In the genomic region with DNA sequence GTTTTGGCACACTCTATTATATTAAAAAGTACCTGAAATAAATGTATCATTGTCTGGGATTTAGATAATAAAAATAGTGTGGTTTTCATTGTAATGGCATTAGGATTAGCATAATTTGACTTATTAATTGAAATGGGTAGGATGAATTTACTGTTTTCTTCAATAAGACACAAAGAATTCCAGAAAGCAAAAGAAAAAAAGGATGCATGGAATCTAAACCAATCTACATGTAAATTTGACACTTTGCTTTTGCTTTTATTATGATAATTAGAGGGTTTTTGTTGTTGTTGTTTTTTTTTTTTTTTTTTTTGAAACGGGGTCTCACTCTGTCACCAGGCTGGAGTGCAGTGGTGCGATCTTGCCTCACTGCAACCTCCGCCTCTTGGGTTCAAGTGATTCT, we compare ENCODE assay signal across 1 cellular context.
TF ChIP-seq lines count a peak whose summit lies in the region.

No MANE protein-coding gene starts in this region.

TF ChIP-seq in WTC11, 78 proteins besides CTCF, POLR2A, EP300 and RAD21 (continued from another document):
- TF ChIP-seq, protein P1, sequence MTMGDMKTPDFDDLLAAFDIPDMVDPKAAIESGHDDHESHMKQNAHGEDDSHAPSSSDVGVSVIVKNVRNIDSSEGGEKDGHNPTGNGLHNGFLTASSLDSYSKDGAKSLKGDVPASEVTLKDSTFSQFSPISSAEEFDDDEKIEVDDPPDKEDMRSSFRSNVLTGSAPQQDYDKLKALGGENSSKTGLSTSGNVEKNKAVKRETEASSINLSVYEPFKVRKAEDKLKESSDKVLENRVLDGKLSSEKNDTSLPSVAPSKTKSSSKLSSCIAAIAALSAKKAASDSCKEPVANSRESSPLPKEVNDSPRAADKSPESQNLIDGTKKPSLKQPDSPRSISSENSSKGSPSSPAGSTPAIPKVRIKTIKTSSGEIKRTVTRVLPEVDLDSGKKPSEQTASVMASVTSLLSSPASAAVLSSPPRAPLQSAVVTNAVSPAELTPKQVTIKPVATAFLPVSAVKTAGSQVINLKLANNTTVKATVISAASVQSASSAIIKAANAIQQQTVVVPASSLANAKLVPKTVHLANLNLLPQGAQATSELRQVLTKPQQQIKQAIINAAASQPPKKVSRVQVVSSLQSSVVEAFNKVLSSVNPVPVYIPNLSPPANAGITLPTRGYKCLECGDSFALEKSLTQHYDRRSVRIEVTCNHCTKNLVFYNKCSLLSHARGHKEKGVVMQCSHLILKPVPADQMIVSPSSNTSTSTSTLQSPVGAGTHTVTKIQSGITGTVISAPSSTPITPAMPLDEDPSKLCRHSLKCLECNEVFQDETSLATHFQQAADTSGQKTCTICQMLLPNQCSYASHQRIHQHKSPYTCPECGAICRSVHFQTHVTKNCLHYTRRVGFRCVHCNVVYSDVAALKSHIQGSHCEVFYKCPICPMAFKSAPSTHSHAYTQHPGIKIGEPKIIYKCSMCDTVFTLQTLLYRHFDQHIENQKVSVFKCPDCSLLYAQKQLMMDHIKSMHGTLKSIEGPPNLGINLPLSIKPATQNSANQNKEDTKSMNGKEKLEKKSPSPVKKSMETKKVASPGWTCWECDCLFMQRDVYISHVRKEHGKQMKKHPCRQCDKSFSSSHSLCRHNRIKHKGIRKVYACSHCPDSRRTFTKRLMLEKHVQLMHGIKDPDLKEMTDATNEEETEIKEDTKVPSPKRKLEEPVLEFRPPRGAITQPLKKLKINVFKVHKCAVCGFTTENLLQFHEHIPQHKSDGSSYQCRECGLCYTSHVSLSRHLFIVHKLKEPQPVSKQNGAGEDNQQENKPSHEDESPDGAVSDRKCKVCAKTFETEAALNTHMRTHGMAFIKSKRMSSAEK (CRISPR knock-in tag; IDR thresholded peaks at IDR 0.05; ENCODE audit: borderline replicate concordance), result no peak
- no peak for TF ChIP-seq NR2C2 (CRISPR knock-in tag; IDR thresholded peaks at IDR 0.05)
- TF ChIP-seq EMX1 (CRISPR knock-in tag; IDR thresholded peaks at IDR 0.05), result no peak
- TF ChIP-seq RELA (CRISPR knock-in tag; IDR thresholded peaks at IDR 0.05; ENCODE audit: borderline replicate concordance), result no peak
- no peak for TF ChIP-seq NR1H2 (CRISPR knock-in tag; IDR thresholded peaks at IDR 0.05)
TF ChIP-seq in WTC11: peak in this region for 0.
